ENCODE assay signal across 8 cellular contexts in the genomic region with DNA sequence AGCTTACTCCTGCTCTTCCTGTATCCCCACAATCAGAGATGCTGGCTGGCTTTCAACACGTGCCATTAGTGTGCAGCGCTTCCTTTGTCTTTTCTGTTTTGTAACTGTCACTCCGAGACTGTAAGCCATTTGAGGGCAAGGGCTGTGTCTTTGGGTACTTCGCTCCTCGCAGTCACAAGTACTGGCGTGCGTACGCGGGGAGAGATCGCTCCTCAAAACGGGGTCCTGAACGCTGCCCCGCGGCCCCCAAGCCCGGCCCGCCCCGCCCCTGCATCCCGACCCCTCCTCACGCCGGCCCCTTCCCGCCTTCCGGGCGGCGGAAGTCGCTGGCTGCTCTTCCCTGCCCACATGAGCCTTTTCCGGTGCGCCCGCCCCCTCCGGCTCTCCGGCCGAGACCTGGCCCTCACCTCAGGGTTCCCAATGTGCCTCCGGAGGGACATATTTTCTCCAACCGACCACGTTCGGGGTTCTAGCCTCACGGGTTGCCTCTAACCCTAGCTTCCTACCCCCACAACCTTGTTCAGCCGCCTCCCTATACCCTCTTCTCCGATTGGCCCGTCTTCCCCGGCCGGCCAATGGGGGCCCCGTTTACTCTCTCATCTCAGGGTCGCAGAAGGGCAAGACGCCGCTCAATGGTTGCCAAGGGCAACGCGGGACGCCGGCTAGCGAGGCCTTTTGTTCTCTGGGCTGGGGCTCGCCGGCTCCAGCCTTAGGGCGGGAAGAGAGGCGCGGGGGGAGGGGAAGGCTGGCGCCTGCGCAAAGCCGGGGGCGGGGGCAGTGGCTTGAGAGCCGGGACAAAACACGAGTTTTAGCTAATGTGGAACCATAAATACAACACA. TPM values are rescaled to one million over a fixed set of nuclear protein-coding genes. Genes with fewer than 3 reads are reported as not detected.
A peak's percentile ranks its signal among the peaks of the same experiment; 100 is the strongest.
DNase-seq lines count a peak whose midpoint lies in the region; ATAC-seq, FAIRE-seq and TF ChIP-seq lines count a peak whose summit lies in the region.

CEP41 (minus strand) TSS at position 490 of the 839 bp plus-strand sequence; CDS start at position 440, 50 bp downstream.

- H3K4me3 ChIP-seq in HepG2 (replicated peaks in 1 of 3; ENCODE audit: insufficient read depth in 1 of 3, low read depth in 2 of 3, low read length in 3 of 3): peak within 1 kb of the TSS; percentile 58 to 83 (median 71)

- peaks cover 20% of the 10 kb centered on the region for H3K4me1 Mint-ChIP-seq in CD14-positive monocyte
- H3K4me1 Mint-ChIP-seq in activated CD4-positive, alpha-beta memory T cell treated with anti-CD3 and anti-CD28 coated beads for 36 hours (ENCODE audit: low read depth): peaks cover 21% of the 10 kb centered on the region

- peak within 1 kb of the TSS; percentile 92 for H2AFZ ChIP-seq in HepG2 (ENCODE audit: low read length)

- 0 out of 5 replicates have a peak, but pooled peaks cover 0 to 4% of the 10 kb centered on the region in 2 experiments for H3K27me3 ChIP-seq in HepG2 (ENCODE audit: control insufficient read depth in 1 of 2, insufficient read depth in 2 of 2, low read length in 2 of 2)

- intact Hi-C loops in CD14-positive monocyte (cut with micrococcal nuclease): no loop called here
- intact Hi-C loops in activated CD4-positive, alpha-beta memory T cell treated with anti-CD3 and anti-CD28 coated beads for 36 hours (cut with micrococcal nuclease): loop anchor here (1.0 to 5.0 kb wide), 3 partner anchors 163 to 372 kb away; partner anchors contain the start of gene TMEM209
- intact Hi-C loops in HepG2 (cut with micrococcal nuclease; ENCODE audit: unreplicated experiment): no loop called here

- H3K9me3 Mint-ChIP-seq in CD14-positive monocyte: peaks cover 0 to 2% (median 0%) of the 10 kb centered on the region in 7 donors
- no peaks in the 10 kb centered on the region for H3K9me3 Mint-ChIP-seq in activated CD4-positive, alpha-beta memory T cell treated with anti-CD3 and anti-CD28 coated beads for 36 hours

- DNase-seq in CD14-positive monocyte (ENCODE audit: low spot score) (peak; percentile 87), NCI-H82 (lab: John Stamatoyannopoulos, UW) (peak; percentile 99), dermis microvascular lymphatic vessel endothelial cell (ENCODE audit: low read depth in 2 of 2) (peak; percentile 90 to 98), HepG2 (ENCODE audit: low spot score) (peak; percentile 94)
- DNase-seq in activated CD4-positive, alpha-beta memory T cell treated with anti-CD3 and anti-CD28 coated beads for 36 hours: peak; percentile 97
- DNase-seq in stimulated activated CD4-positive, alpha-beta T cell treated with anti-CD3 and anti-CD28 coated beads, Interleukin-2, amount 100 ng/mL, for 48 hours: peak; percentile 91 to 92

- no peaks in the 10 kb centered on the region for H3K36me3 Mint-ChIP-seq in CD14-positive monocyte
- H3K36me3 Mint-ChIP-seq in activated CD4-positive, alpha-beta memory T cell treated with anti-CD3 and anti-CD28 coated beads for 36 hours: peaks cover 2% of the 10 kb centered on the region

- no peaks in the 10 kb centered on the region for H3K9me3 ChIP-seq in HepG2 (ENCODE audit: low read length)

- peak within 1 kb of the TSS; percentile 66 for H3K9ac ChIP-seq in HepG2 (ENCODE audit: insufficient read depth, low read depth, low read length)

- 38% methylated on average over 49 of the region's 61 CpGs for WGBS in HepG2 (ENCODE audit: low lambda C conversion rate)

- TF ChIP-seq POLR2A in HepG2 (IDR thresholded peaks at IDR 0.05; ENCODE audit: insufficient read depth in 1 of 2, low read depth in 2 of 2, low read length in 2 of 2): peak in 1 of 2 experiments; percentile 14; a peak in 1 of 4 replicates

- FAIRE-seq in HepG2 (lab: Jason Lieb, UNC): peak; percentile 52

- BruUV-seq in HepG2 (replicated peaks; lab: Mats Ljungman, UMichigan): TSS peak; percentile 79

- no peaks in the 10 kb centered on the region for H4K20me1 ChIP-seq in HepG2 (ENCODE audit: insufficient read depth, low read length)

- peak within 1 kb of the TSS; percentile 61 to 96 (median 90) for H3K27ac Mint-ChIP-seq in CD14-positive monocyte
- H3K27ac Mint-ChIP-seq in activated CD4-positive, alpha-beta memory T cell treated with anti-CD3 and anti-CD28 coated beads for 36 hours: peak within 1 kb of the TSS; percentile 99

- TF ChIP-seq RAD21 in HepG2 (CRISPR knock-in tag; IDR thresholded peaks at IDR 0.05): no peak

- peak within 1 kb of the TSS; percentile 74 for H3K27ac ChIP-seq in HepG2 (ENCODE audit: extremely low read length, insufficient read depth, low read length)

- H3K4me2 ChIP-seq in HepG2 (ENCODE audit: low read depth, low read length): peak within 1 kb of the TSS; percentile 94

- POLR2A ChIA-PET in activated CD4-positive, alpha-beta memory T cell treated with anti-CD3 and anti-CD28 coated beads for 36 hours (lab: Charles Lee): interaction anchor here (0.8 to 2.0 kb wide), 3 partner anchors 10 to 236 kb away, joined by 3 to 8 read pairs (median 4); partner anchors contain the start of gene TMEM209
- POLR2A ChIA-PET in HepG2 (lab: Yijun Ruan, JAX): interaction anchor here (0.8 kb wide), 1 partner anchor 29 kb away, joined by 3 read pairs; no protein-coding TSS in a partner anchor

- no peak for TF ChIP-seq CTCF in CD14-positive monocyte (IDR thresholded peaks at IDR 0.05)
- TF ChIP-seq CTCF in HepG2 (CRISPR knock-in tag; IDR thresholded peaks at IDR 0.05): no peak

- CTCF ChIA-PET in activated CD4-positive, alpha-beta memory T cell treated with anti-CD3 and anti-CD28 coated beads for 36 hours (lab: Charles Lee): interaction anchor here (0.5 to 1.3 kb wide), 4 partner anchors 46 to 456 kb away, joined by 3 to 5 read pairs (median 4); no protein-coding TSS in a partner anchor
- CTCF ChIA-PET in HepG2 (lab: Yijun Ruan, JAX; ENCODE audit: low intra/inter-chr PET ratio, low total read pairs): no interaction called here

- H3K36me3 ChIP-seq in HepG2 (replicated peaks in 1 of 2; ENCODE audit: control insufficient read depth in 1 of 2, insufficient read depth in 2 of 2, low read length in 2 of 2): no peaks in the 10 kb centered on the region

- H3K79me2 ChIP-seq in HepG2 (ENCODE audit: insufficient read depth, low read length): no peaks in the 10 kb centered on the region

- no peak for TF ChIP-seq EP300 in HepG2 (IDR thresholded peaks at IDR 0.05; ENCODE audit: low read depth in 2 of 2, low read length in 2 of 2)
- no peak for TF ChIP-seq EP300 in HepG2 (CRISPR knock-in tag; IDR thresholded peaks at IDR 0.05; ENCODE audit: borderline replicate concordance)

- in situ Hi-C loops in HepG2 (cut with HindIII; ENCODE audit: extremely low pct_ligation_motif_present, low pct_unique_long_range_greater_than_20kb): no loop called here

- peaks cover 2 to 5% (median 2%) of the 10 kb centered on the region in 3 donors for H3K27me3 Mint-ChIP-seq in CD14-positive monocyte (ENCODE audit: low read depth in 3 of 3)
- H3K27me3 Mint-ChIP-seq in activated CD4-positive, alpha-beta memory T cell treated with anti-CD3 and anti-CD28 coated beads for 36 hours: no peaks in the 10 kb centered on the region

- ATAC-seq in GM19438 (IDR thresholded peaks at IDR 0.05; ENCODE audit: low read depth, unreplicated experiment) (peak; percentile 98), HG03571 (IDR thresholded peaks at IDR 0.05; ENCODE audit: unreplicated experiment) (peak; percentile 94), HepG2 (peak; percentile 99)

- H3K4me3 Mint-ChIP-seq in CD14-positive monocyte: peak within 1 kb of the TSS; percentile 96 to 99
- peak within 1 kb of the TSS; percentile 98 for H3K4me3 Mint-ChIP-seq in activated CD4-positive, alpha-beta memory T cell treated with anti-CD3 and anti-CD28 coated beads for 36 hours

- H3K4me1 ChIP-seq in HepG2 (ENCODE audit: insufficient read depth, low read length): peaks cover 23% of the 10 kb centered on the region

TF ChIP-seq in HepG2, 621 proteins besides CTCF, POLR2A, EP300 and RAD21 (continues in another document):
- TF ChIP-seq ZNF501 (CRISPR knock-in tag; IDR thresholded peaks at IDR 0.05) (no peak), FOXK2 (IDR thresholded peaks at IDR 0.05) (no peak)
- TF ChIP-seq, protein P1, sequence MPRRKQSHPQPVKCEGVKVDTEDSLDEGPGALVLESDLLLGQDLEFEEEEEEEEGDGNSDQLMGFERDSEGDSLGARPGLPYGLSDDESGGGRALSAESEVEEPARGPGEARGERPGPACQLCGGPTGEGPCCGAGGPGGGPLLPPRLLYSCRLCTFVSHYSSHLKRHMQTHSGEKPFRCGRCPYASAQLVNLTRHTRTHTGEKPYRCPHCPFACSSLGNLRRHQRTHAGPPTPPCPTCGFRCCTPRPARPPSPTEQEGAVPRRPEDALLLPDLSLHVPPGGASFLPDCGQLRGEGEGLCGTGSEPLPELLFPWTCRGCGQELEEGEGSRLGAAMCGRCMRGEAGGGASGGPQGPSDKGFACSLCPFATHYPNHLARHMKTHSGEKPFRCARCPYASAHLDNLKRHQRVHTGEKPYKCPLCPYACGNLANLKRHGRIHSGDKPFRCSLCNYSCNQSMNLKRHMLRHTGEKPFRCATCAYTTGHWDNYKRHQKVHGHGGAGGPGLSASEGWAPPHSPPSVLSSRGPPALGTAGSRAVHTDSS (CRISPR knock-in tag; conservative IDR thresholded peaks at IDR 0.05): no peak

RNA-seq across cellular contexts. Expression of gene CEP41, which starts in this region (rescaled TPM):
- polyA plus RNA-seq in CD14-positive monocyte: 1 to 10 TPM; 7.2 to 8.5 TPM
- total RNA-seq in activated CD4-positive, alpha-beta memory T cell treated with anti-CD3 and anti-CD28 coated beads for 36 hours: 10 to 100 TPM; 14.0 to 16.4 TPM
- total RNA-seq in dermis microvascular lymphatic vessel endothelial cell: 3.3 TPM in 2 replicates
- 8.5 and 8.7 TPM in 2 replicates for total RNA-seq in HepG2 (2016; rRNA removed; fragmentation: Illumina TruSeq; extraction: Trizol)
- total RNA-seq in HepG2 (2016; cell fraction: cytosol; rRNA removed; fragmentation: Illumina TruSeq; extraction: Trizol; ENCODE audit: low read depth): 1.4 and 1.5 TPM in 2 replicates
- total RNA-seq in HepG2 (2016; cell fraction: insoluble cytoplasmic fraction; rRNA removed; fragmentation: Illumina TruSeq; extraction: Trizol): 7.4 and 7.9 TPM in 2 replicates
- total RNA-seq in HepG2 (2016; cell fraction: membrane; rRNA removed; fragmentation: Illumina TruSeq; extraction: Trizol): 3.0 and 4.0 TPM in 2 replicates
- total RNA-seq in HepG2 (2016; cell fraction: nucleus; rRNA removed; fragmentation: Illumina TruSeq; extraction: Trizol): 10.6 and 11.1 TPM in 2 replicates
- 8.1 and 9.0 TPM in 2 replicates for polyA plus RNA-seq in HepG2 (2011; rRNA removed)
- polyA plus RNA-seq in HepG2 (2011; cell fraction: cytosol; rRNA removed): 6.4 and 7.7 TPM in 2 replicates
- 3.8 and 5.7 TPM in 2 replicates for polyA plus RNA-seq in HepG2 (2011; cell fraction: nucleus; rRNA removed)
- polyA plus RNA-seq in HepG2 (2012): 3.7 and 5.1 TPM in 2 replicates
- polyA plus RNA-seq in HepG2 (2016; cell fraction: cytosol; fragmentation: Illumina TruSeq; extraction: Trizol; ENCODE audit: low read depth): 2.5 and 2.6 TPM in 2 replicates
- polyA plus RNA-seq in HepG2 (2016; cell fraction: insoluble cytoplasmic fraction; fragmentation: Illumina TruSeq; extraction: Trizol; ENCODE audit: low read depth): 10.0 and 12.3 TPM in 2 replicates
- 3.4 and 3.6 TPM in 2 replicates for polyA plus RNA-seq in HepG2 (2016; cell fraction: membrane; fragmentation: Illumina TruSeq; extraction: Trizol; ENCODE audit: low read depth)
- 12.0 and 12.7 TPM in 2 replicates for polyA plus RNA-seq in HepG2 (2016; cell fraction: nucleus; fragmentation: Illumina TruSeq; extraction: Trizol; ENCODE audit: insufficient read depth, low read depth)
- polyA minus RNA-seq in HepG2 (2011; rRNA and poly(A)+ RNA removed; ENCODE audit: low replicate concordance): 5.8 and 8.1 TPM in 2 replicates
- polyA minus RNA-seq in HepG2 (2011; cell fraction: cytosol; rRNA and poly(A)+ RNA removed): 4.9 and 5.2 TPM in 2 replicates
- 6.3 and 9.1 TPM in 2 replicates for polyA minus RNA-seq in HepG2 (2011; cell fraction: nucleus; rRNA and poly(A)+ RNA removed)

Comparison
In these comparisons a context has a peak if more than half of its experiments do, and no peak if none do; other contexts are left out.
1. Peak in every context shown above with its lines: DNase-seq, ATAC-seq, H3K4me3 ChIP-seq and H3K27ac ChIP-seq.